Comparison of ENCODE assay signal across 1 cellular context in genomic region chr11:96330511-96330859, GRCh38.
TF ChIP-seq lines count a peak whose summit lies in the region.

No MANE protein-coding gene starts in this region.

TF ChIP-seq in K562, 482 proteins besides CTCF, POLR2A, EP300 and RAD21 (continued from another document and continues in another):
- TF ChIP-seq ARID1B (IDR thresholded peaks at IDR 0.05) (no peak), KAT7 (CRISPR knock-in tag; IDR thresholded peaks at IDR 0.05; ENCODE audit: borderline replicate concordance) (no peak), MIER1 (IDR thresholded peaks at IDR 0.05; ENCODE audit: low read depth) (no peak), L3MBTL2 (IDR thresholded peaks at IDR 0.05) (peak; percentile 38; the same call in 1 of the 2 replicates), U2AF2 (optimal IDR thresholded peaks at IDR 0.05; ENCODE audit: low read depth, low read length) (no peak), POLR3G (IDR thresholded peaks at IDR 0.05; ENCODE audit: extremely low read depth, insufficient read length, insufficient replicate concordance) (no peak), SAFB (IDR thresholded peaks at IDR 0.05; ENCODE audit: borderline replicate concordance, low read depth, low read length) (no peak), CSDE1 (IDR thresholded peaks at IDR 0.05) (no peak), CEBPB (tag; IDR thresholded peaks at IDR 0.05) (peak; percentile 91), POLR2B (IDR thresholded peaks at IDR 0.05; ENCODE audit: low read depth, partially characterized antibody) (no peak), PHF20 (IDR thresholded peaks at IDR 0.05; ENCODE audit: partially characterized antibody) (no peak), SMAD1 (IDR thresholded peaks at IDR 0.05; ENCODE audit: low read depth, low read length, partially characterized antibody) (no peak), MCM5 (IDR thresholded peaks at IDR 0.05; ENCODE audit: low read depth) (no peak), EP400 (IDR thresholded peaks at IDR 0.05) (no peak), BMI1 (IDR thresholded peaks at IDR 0.05; ENCODE audit: low read length) (no peak), HCFC1 (IDR thresholded peaks at IDR 0.05; ENCODE audit: low read depth, low read length) (no peak), ZNF518B (CRISPR knock-in tag; IDR thresholded peaks at IDR 0.05) (0 out of 2 replicates have a peak, but pooled peaks have one; percentile 55), IRF2 (CRISPR knock-in tag; IDR thresholded peaks at IDR 0.05) (no peak), PATZ1 (CRISPR knock-in tag; IDR thresholded peaks at IDR 0.05; ENCODE audit: borderline replicate concordance) (peak; percentile 88; the same call in 1 of the 2 replicates), NBN (IDR thresholded peaks at IDR 0.05; ENCODE audit: low read depth) (no peak), HMGXB4 (CRISPR knock-in tag; IDR thresholded peaks at IDR 0.05) (no peak), ZNF445 (CRISPR knock-in tag; IDR thresholded peaks at IDR 0.05; ENCODE audit: low read depth) (peak; percentile 84; the same call in 1 of the 2 replicates), LEF1 (IDR thresholded peaks at IDR 0.05) (no peak), ZNF41 (CRISPR knock-in tag; conservative IDR thresholded peaks at IDR 0.05) (peak; percentile 90), ZNF75A (CRISPR knock-in tag; IDR thresholded peaks at IDR 0.05) (peak; percentile 70; the same call in 1 of the 2 replicates), ZFPM2 (CRISPR knock-in tag; IDR thresholded peaks at IDR 0.05) (no peak), ZBTB8A (IDR thresholded peaks at IDR 0.05; ENCODE audit: partially characterized antibody) (no peak), POLR2H (tag; IDR thresholded peaks at IDR 0.05; ENCODE audit: low read depth) (no peak), U2AF1 (optimal IDR thresholded peaks at IDR 0.05; ENCODE audit: low read depth, low read length) (no peak), NFIX (CRISPR knock-in tag; IDR thresholded peaks at IDR 0.05; ENCODE audit: low read depth) (peak; percentile 26; the same call in 1 of the 2 replicates), TCFL5 (CRISPR knock-in tag; conservative IDR thresholded peaks at IDR 0.05) (peak; percentile 80), MAX (CRISPR knock-in tag; IDR thresholded peaks at IDR 0.05) (no peak), PHB (CRISPR knock-in tag; IDR thresholded peaks at IDR 0.05) (no peak), SAFB2 (IDR thresholded peaks at IDR 0.05; ENCODE audit: borderline replicate concordance, low read depth, low read length, severe bottlenecking) (no peak), SREBF2 (CRISPR knock-in tag; IDR thresholded peaks at IDR 0.05) (no peak), ZFP1 (CRISPR knock-in tag; IDR thresholded peaks at IDR 0.05) (peak; percentile 81), TBP (optimal IDR thresholded peaks at IDR 0.05; ENCODE audit: low read depth, low read length) (no peak), SUPT5H (IDR thresholded peaks at IDR 0.05) (no peak), HMGN3 (IDR thresholded peaks at IDR 0.05; ENCODE audit: borderline replicate concordance, extremely low read depth, insufficient read length, low read depth, low read length) (no peak), MAFG (tag; conservative IDR thresholded peaks at IDR 0.05) (no peak)
- TF ChIP-seq, protein P1, sequence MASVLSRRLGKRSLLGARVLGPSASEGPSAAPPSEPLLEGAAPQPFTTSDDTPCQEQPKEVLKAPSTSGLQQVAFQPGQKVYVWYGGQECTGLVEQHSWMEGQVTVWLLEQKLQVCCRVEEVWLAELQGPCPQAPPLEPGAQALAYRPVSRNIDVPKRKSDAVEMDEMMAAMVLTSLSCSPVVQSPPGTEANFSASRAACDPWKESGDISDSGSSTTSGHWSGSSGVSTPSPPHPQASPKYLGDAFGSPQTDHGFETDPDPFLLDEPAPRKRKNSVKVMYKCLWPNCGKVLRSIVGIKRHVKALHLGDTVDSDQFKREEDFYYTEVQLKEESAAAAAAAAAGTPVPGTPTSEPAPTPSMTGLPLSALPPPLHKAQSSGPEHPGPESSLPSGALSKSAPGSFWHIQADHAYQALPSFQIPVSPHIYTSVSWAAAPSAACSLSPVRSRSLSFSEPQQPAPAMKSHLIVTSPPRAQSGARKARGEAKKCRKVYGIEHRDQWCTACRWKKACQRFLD (CRISPR knock-in tag; IDR thresholded peaks at IDR 0.05), result peak; percentile 94
- TF ChIP-seq, protein P2, sequence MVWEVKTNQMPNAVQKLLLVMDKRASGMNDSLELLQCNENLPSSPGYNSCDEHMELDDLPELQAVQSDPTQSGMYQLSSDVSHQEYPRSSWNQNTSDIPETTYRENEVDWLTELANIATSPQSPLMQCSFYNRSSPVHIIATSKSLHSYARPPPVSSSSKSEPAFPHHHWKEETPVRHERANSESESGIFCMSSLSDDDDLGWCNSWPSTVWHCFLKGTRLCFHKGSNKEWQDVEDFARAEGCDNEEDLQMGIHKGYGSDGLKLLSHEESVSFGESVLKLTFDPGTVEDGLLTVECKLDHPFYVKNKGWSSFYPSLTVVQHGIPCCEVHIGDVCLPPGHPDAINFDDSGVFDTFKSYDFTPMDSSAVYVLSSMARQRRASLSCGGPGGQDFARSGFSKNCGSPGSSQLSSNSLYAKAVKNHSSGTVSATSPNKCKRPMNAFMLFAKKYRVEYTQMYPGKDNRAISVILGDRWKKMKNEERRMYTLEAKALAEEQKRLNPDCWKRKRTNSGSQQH (CRISPR knock-in tag; IDR thresholded peaks at IDR 0.05), result 0 out of 2 replicates have a peak, but pooled peaks have one; percentile 65
- TF ChIP-seq, protein P3, sequence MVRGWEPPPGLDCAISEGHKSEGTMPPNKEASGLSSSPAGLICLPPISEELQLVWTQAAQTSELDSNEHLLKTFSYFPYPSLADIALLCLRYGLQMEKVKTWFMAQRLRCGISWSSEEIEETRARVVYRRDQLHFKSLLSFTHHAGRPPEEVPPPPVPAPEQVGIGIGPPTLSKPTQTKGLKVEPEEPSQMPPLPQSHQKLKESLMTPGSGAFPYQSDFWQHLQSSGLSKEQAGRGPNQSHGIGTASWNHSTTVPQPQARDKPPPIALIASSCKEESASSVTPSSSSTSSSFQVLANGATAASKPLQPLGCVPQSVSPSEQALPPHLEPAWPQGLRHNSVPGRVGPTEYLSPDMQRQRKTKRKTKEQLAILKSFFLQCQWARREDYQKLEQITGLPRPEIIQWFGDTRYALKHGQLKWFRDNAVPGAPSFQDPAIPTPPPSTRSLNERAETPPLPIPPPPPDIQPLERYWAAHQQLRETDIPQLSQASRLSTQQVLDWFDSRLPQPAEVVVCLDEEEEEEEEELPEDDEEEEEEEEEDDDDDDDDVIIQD (CRISPR knock-in tag; IDR thresholded peaks at IDR 0.05), result peak; percentile 81; the same call in 1 of the 2 replicates
- TF ChIP-seq, protein P4, sequence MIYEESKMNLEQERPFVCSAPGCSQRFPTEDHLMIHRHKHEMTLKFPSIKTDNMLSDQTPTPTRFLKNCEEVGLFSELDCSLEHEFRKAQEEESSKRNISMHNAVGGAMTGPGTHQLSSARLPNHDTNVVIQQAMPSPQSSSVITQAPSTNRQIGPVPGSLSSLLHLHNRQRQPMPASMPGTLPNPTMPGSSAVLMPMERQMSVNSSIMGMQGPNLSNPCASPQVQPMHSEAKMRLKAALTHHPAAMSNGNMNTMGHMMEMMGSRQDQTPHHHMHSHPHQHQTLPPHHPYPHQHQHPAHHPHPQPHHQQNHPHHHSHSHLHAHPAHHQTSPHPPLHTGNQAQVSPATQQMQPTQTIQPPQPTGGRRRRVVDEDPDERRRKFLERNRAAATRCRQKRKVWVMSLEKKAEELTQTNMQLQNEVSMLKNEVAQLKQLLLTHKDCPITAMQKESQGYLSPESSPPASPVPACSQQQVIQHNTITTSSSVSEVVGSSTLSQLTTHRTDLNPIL (CRISPR knock-in tag; IDR thresholded peaks at IDR 0.05), result peak; percentile 85; the same call in 1 of the 2 replicates
- TF ChIP-seq, protein P5, sequence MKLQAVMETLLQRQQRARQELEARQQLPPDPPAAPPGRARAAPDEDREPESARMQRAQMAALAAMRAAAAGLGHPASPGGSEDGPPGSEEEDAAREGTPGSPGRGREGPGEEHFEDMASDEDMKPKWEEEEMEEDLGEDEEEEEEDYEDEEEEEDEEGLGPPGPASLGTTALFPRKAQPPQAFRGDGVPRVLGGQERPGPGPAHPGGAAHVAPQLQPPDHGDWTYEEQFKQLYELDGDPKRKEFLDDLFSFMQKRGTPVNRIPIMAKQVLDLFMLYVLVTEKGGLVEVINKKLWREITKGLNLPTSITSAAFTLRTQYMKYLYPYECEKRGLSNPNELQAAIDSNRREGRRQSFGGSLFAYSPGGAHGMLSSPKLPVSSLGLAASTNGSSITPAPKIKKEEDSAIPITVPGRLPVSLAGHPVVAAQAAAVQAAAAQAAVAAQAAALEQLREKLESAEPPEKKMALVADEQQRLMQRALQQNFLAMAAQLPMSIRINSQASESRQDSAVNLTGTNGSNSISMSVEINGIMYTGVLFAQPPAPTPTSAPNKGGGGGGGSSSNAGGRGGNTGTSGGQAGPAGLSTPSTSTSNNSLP (IDR thresholded peaks at IDR 0.05; ENCODE audit: borderline replicate concordance, low read depth, low read length), result no peak
- TF ChIP-seq, protein P6, sequence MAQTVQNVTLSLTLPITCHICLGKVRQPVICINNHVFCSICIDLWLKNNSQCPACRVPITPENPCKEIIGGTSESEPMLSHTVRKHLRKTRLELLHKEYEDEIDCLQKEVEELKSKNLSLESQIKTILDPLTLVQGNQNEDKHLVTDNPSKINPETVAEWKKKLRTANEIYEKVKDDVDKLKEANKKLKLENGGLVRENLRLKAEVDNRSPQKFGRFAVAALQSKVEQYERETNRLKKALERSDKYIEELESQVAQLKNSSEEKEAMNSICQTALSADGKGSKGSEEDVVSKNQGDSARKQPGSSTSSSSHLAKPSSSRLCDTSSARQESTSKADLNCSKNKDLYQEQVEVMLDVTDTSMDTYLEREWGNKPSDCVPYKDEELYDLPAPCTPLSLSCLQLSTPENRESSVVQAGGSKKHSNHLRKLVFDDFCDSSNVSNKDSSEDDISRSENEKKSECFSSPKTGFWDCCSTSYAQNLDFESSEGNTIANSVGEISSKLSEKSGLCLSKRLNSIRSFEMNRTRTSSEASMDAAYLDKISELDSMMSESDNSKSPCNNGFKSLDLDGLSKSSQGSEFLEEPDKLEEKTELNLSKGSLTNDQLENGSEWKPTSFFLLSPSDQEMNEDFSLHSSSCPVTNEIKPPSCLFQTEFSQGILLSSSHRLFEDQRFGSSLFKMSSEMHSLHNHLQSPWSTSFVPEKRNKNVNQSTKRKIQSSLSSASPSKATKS (CRISPR knock-in tag; IDR thresholded peaks at IDR 0.05), result peak; percentile 80; the same call in 1 of the 2 replicates
- TF ChIP-seq, protein P7, sequence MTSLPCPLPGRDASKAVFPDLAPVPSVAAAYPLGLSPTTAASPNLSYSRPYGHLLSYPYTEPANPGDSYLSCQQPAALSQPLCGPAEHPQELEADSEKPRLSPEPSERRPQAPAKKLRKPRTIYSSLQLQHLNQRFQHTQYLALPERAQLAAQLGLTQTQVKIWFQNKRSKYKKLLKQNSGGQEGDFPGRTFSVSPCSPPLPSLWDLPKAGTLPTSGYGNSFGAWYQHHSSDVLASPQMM (CRISPR knock-in tag; IDR thresholded peaks at IDR 0.05), result no peak
